In the genomic region with DNA sequence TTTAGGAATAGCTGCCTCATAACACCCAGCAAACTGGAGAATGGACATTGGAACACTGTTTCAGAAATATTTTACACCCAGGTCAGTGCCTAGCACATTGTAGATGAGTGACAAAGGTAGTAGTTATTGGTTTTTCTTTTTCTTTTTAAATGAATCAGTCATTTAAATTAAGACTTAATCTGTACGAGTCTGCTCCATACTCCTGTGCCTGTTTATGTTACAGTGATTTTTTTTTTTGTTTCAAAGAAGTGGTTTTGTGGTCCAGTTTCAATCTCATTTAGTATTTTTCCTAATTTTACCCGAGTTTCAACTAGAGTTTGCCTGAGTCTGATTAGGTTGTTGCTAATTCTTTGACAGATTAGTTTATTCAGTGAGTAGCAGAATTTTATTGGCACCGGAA, we compare ENCODE assay signal across 21 cellular contexts.
DNase-seq lines count a peak whose midpoint lies in the region; ATAC-seq and TF ChIP-seq lines count a peak whose summit lies in the region.
"Had no signal": no experiment of that assay in that cellular context is flagged by ENCODE, and none has a peak within 500 bp of the region (broad histone marks: within the 10 kb centered on the region; RNA-seq: fewer than 3 reads in every experiment).

No MANE protein-coding gene starts in this region.

- H3K27me3 ChIP-seq in OCI-LY3 (ENCODE audit: low read depth, low read length) (no peaks in the 10 kb centered on the region), neutrophil (no peaks in the 10 kb centered on the region)
- H3K27me3 ChIP-seq: MG63, tibial artery had no signal

- peaks cover 99% of the 10 kb centered on the region for H3K79me2 ChIP-seq in OCI-LY3 (ENCODE audit: low read length)

- H3K27ac ChIP-seq in OCI-LY3 (ENCODE audit: low read length) (no peak overlapping the region), neutrophil (peak overlapping the region; percentile 40)
- H3K27ac ChIP-seq: tibial artery had no signal

- H3K9me3 ChIP-seq in OCI-LY3 (ENCODE audit: insufficient read depth, low read length) (no peaks in the 10 kb centered on the region), neutrophil (no peaks in the 10 kb centered on the region)
- H3K9me3 ChIP-seq: MG63, tibial artery had no signal

- H3K4me3 ChIP-seq in OCI-LY3 (ENCODE audit: low read length) = peak overlapping the region; percentile 61
- no peak overlapping the region for H3K4me3 ChIP-seq in neutrophil (ENCODE audit: low read depth in 1 of 2, low read length in 1 of 2)
- H3K4me3 ChIP-seq: lung, MG63, tibial artery had no signal

- peaks cover 4% of the 10 kb centered on the region for H3K36me3 Mint-ChIP-seq in T-helper 1 cell treated with Interleukin-12 subunit alpha and Interleukin-12 subunit beta and Interleukin-4 antibody, amounts not matched to agents 30 μg/mL and 1 μg/mL, for 36 hours (ENCODE audit: low read depth)
- H3K36me3 Mint-ChIP-seq: CD8-positive, alpha-beta memory T cell; natural killer cell treated with Interleukin-12 subunit alpha and Interleukin-12 subunit beta and Interleukin-15 and Interleukin-18, amount 100 ng/mL, for 72 hours had no signal

- H3K27ac Mint-ChIP-seq in T-helper 1 cell treated with Interleukin-12 subunit alpha and Interleukin-12 subunit beta and Interleukin-4 antibody, amounts not matched to agents 30 μg/mL and 1 μg/mL, for 36 hours = peak overlapping the region; percentile 56

- peak overlapping the region; percentile 74 for H3K4me2 ChIP-seq in OCI-LY3 (ENCODE audit: low read length)

- H3K4me3 Mint-ChIP-seq in T-helper 1 cell treated with Interleukin-12 subunit alpha and Interleukin-12 subunit beta and Interleukin-4 antibody, amounts not matched to agents 30 μg/mL and 1 μg/mL, for 36 hours = no peak overlapping the region
- H3K4me3 Mint-ChIP-seq: natural killer cell treated with Interleukin-12 subunit alpha and Interleukin-12 subunit beta and Interleukin-15 and Interleukin-18, amount 100 ng/mL, for 72 hours had no signal

- H2AFZ ChIP-seq in OCI-LY3 (ENCODE audit: low read depth, low read length) = no peak overlapping the region

- DNase-seq in T-helper 1 cell (no peak), NCI-H1436 (lab: John Stamatoyannopoulos, UW) (no peak), amygdala (lab: John Stamatoyannopoulos, UW) (no peak), nucleus accumbens (lab: John Stamatoyannopoulos, UW) (no peak)
- DNase-seq: 8988T; activated naive CD4-positive, alpha-beta T cell; CD8-positive, alpha-beta memory T cell; foreskin melanocyte; MG63; NCI-H2029 treated with DMSO at 0.1 percent for 48 hours; right cardiac atrium; RPMI8226; stimulated activated CD4-positive, alpha-beta T cell treated with anti-CD3 and anti-CD28 coated beads, Interleukin-4, amount 100 ng/mL, for 1 hour; tibial artery had no signal

- no peak for TF ChIP-seq CTCF in OCI-LY3 (IDR thresholded peaks at IDR 0.05; ENCODE audit: low read depth, low read length)
- TF ChIP-seq CTCF in neutrophil (IDR thresholded peaks at IDR 0.05) = no peak

- peaks cover 22% of the 10 kb centered on the region for H3K4me1 ChIP-seq in OCI-LY3 (ENCODE audit: low read length)
- peaks cover 3% of the 10 kb centered on the region in 2 experiments for H3K4me1 ChIP-seq in neutrophil (ENCODE audit: control insufficient read depth in 1 of 2, insufficient read depth in 1 of 2, low read depth in 1 of 2, low read length in 1 of 2)
- H3K4me1 ChIP-seq: tibial artery had no signal

- peak; percentile 21 for ATAC-seq in GM21515 (IDR thresholded peaks at IDR 0.05; ENCODE audit: unreplicated experiment)
- ATAC-seq: HCT116; natural killer cell treated with Interleukin-12 subunit alpha and Interleukin-12 subunit beta and Interleukin-15 and Interleukin-18, amount 100 ng/mL, for 72 hours; right cardiac atrium had no signal

- H4K20me1 ChIP-seq in OCI-LY3 (ENCODE audit: insufficient read depth, low read length) = peaks cover 90% of the 10 kb centered on the region

- no peaks in the 10 kb centered on the region for H3K36me3 ChIP-seq in OCI-LY3 (replicated peaks; ENCODE audit: low read depth, low read length)
- H3K36me3 ChIP-seq in neutrophil = no peaks in the 10 kb centered on the region
- H3K36me3 ChIP-seq: tibial artery had no signal

- H3K9ac ChIP-seq in OCI-LY3 (ENCODE audit: low read length) = peak overlapping the region; percentile 20; the same call in 1 of the 2 replicates

- no peaks in the 10 kb centered on the region for H3K9me3 Mint-ChIP-seq in T-helper 1 cell treated with Interleukin-12 subunit alpha and Interleukin-12 subunit beta and Interleukin-4 antibody, amounts not matched to agents 30 μg/mL and 1 μg/mL, for 36 hours
- H3K9me3 Mint-ChIP-seq: CD8-positive, alpha-beta memory T cell; natural killer cell treated with Interleukin-12 subunit alpha and Interleukin-12 subunit beta and Interleukin-15 and Interleukin-18, amount 100 ng/mL, for 72 hours had no signal

- H3K27me3 Mint-ChIP-seq in T-helper 1 cell treated with Interleukin-12 subunit alpha and Interleukin-12 subunit beta and Interleukin-4 antibody, amounts not matched to agents 30 μg/mL and 1 μg/mL, for 36 hours (ENCODE audit: low read depth) = no peaks in the 10 kb centered on the region
- H3K27me3 Mint-ChIP-seq: CD8-positive, alpha-beta memory T cell; natural killer cell treated with Interleukin-12 subunit alpha and Interleukin-12 subunit beta and Interleukin-15 and Interleukin-18, amount 100 ng/mL, for 72 hours had no signal

- peaks cover 48% of the 10 kb centered on the region for H3K4me1 Mint-ChIP-seq in T-helper 1 cell treated with Interleukin-12 subunit alpha and Interleukin-12 subunit beta and Interleukin-4 antibody, amounts not matched to agents 30 μg/mL and 1 μg/mL, for 36 hours (ENCODE audit: low read depth)
